ENCODE assay signal across 9 cellular contexts in genomic region chr1:206967096-206967851, GRCh38. TPM values are rescaled to one million over a fixed set of nuclear protein-coding genes. Genes with fewer than 3 reads are reported as not detected.
DNase-seq lines count a peak whose midpoint lies in the region; ATAC-seq and TF ChIP-seq lines count a peak whose summit lies in the region.
"Had no signal": no experiment of that assay in that cellular context is flagged by ENCODE, and none has a peak within 500 bp of the region (broad histone marks: within the 10 kb centered on the region; RNA-seq: fewer than 3 reads in every experiment).

No MANE protein-coding gene starts in this region.

- no peak for TF ChIP-seq CTCF in cardiac fibroblast (IDR thresholded peaks at IDR 0.05; ENCODE audit: low read depth, low read length)
- no peak for TF ChIP-seq CTCF in foreskin keratinocyte (conservative IDR thresholded peaks at IDR 0.05)

- H3K27ac ChIP-seq in foreskin keratinocyte = no peak overlapping the region

- DNase-seq in ACHN (peak; percentile 27), cardiac fibroblast (ENCODE audit: low read depth in 2 of 2) (peak; percentile 35 to 55), D341Med (ENCODE audit: low spot score) (no peak), NCI-H2227 treated with DMSO at 0.1 percent for 48 hours (lab: John Stamatoyannopoulos, UW) (no peak), foreskin keratinocyte (no peak)
- peak; percentile 69 for DNase-seq in Jurkat, Clone E6-1 (ENCODE audit: low read depth, low spot score)
- DNase-seq in effector CD4-positive, alpha-beta T cell = no peak

- in situ Hi-C loops in ACHN (cut with HindIII; ENCODE audit: low pct_ligation_motif_present, low pct_unique_long_range_greater_than_20kb, low sequenced_read_pairs) = no loop called here

- H3K27me3 ChIP-seq in foreskin keratinocyte = peaks cover 38% of the 10 kb centered on the region

- H3K4me3 ChIP-seq in Jurkat, Clone E6-1 (ENCODE audit: low read length) = no peak overlapping the region
- no peak overlapping the region for H3K4me3 ChIP-seq in cardiac fibroblast (replicated peaks in 1 of 2; ENCODE audit: low read depth in 2 of 2, low read length in 2 of 2)

- ATAC-seq in GM18870 (IDR thresholded peaks at IDR 0.05; ENCODE audit: unreplicated experiment) (peak; percentile 62), foreskin keratinocyte (no peak)

- no peaks in the 10 kb centered on the region for H3K4me1 ChIP-seq in foreskin keratinocyte

RNA-seq across cellular contexts. Expression of gene FCAMR, which starts 3.0 kb away (rescaled TPM):
- polyA plus RNA-seq in Jurkat, Clone E6-1 (2012; ENCODE audit: insufficient read depth, insufficient read length) = not detected
- total RNA-seq in foreskin keratinocyte = not detected in 2 replicates
- not detected in 2 replicates for polyA plus RNA-seq in foreskin keratinocyte
- total RNA-seq: endothelial cell of umbilical vein had no signal
- polyA plus RNA-seq: endothelial cell of umbilical vein had no signal

RNA-seq across cellular contexts. Expression of gene PIGR, which starts 21.0 kb away (rescaled TPM):
- polyA plus RNA-seq in Jurkat, Clone E6-1 (2012; ENCODE audit: insufficient read depth, insufficient read length) = not detected
- total RNA-seq in foreskin keratinocyte = not detected in 2 replicates
- not detected in 2 replicates for polyA plus RNA-seq in foreskin keratinocyte
- total RNA-seq: endothelial cell of umbilical vein had no signal
- polyA plus RNA-seq: endothelial cell of umbilical vein had no signal

RNA-seq across cellular contexts. Expression of gene FCMR, which starts 45.5 kb away (rescaled TPM):
- 18.5 TPM for polyA plus RNA-seq in Jurkat, Clone E6-1 (2012; ENCODE audit: insufficient read depth, insufficient read length)
- total RNA-seq in foreskin keratinocyte = 3.4 and 3.5 TPM in 2 replicates
- polyA plus RNA-seq in foreskin keratinocyte = 8.8 and 8.9 TPM in 2 replicates
- total RNA-seq: endothelial cell of umbilical vein had no signal
- polyA plus RNA-seq: endothelial cell of umbilical vein had no signal

Comparison
In these comparisons a context has a peak if more than half of its experiments do, and no peak if none do; other contexts are left out.
1. DNase-seq: peak in ACHN (single experiment), Jurkat, Clone E6-1 (single experiment) and cardiac fibroblast (2 of 2); none in D341Med (single experiment), NCI-H2227 treated with DMSO at 0.1 percent for 48 hours (single experiment), effector CD4-positive, alpha-beta T cell (single experiment) and foreskin keratinocyte (0 of 2).